8 cellular contexts compared by ENCODE assay signal in genomic region chr1:234772345-234773147, GRCh38.
DNase-seq lines count a peak whose midpoint lies in the region; ATAC-seq and TF ChIP-seq lines count a peak whose summit lies in the region.

No MANE protein-coding gene starts in this region.

- no peak overlapping the region for H2BK15ac ChIP-seq in neuronal stem cell (ENCODE audit: low read length)

- DNase-seq in A673 (ENCODE audit: low spot score) (peak; percentile 64), activated T-cell treated with anti-CD3 and anti-CD28 coated beads for 24 hours (ENCODE audit: low read depth) (peak; percentile 85), esophagus squamous epithelium (lab: John Stamatoyannopoulos, UW) (peak; percentile 31), neuronal stem cell (ENCODE audit: low spot score) (no peak), thoracic aorta (ENCODE audit: low spot score) (peak; percentile 66)

- H3K27me3 ChIP-seq in A673 (replicated peaks; ENCODE audit: insufficient read depth, low read depth, low read length, poor library complexity) (peaks cover 13% of the 10 kb centered on the region), OCI-LY1 (ENCODE audit: insufficient read depth, low read length) (no peaks in the 10 kb centered on the region; the same call in 1 of the 2 replicates), esophagus squamous epithelium (peaks cover 0 to 14% (median 0%) of the 10 kb centered on the region in 4 donors), neuronal stem cell (ENCODE audit: control insufficient read depth in 3 of 3, insufficient read depth in 3 of 3, low read depth in 1 of 3, low read length in 3 of 3) (peaks cover 0 to 8% (median 3%) of the 10 kb centered on the region in 3 experiments), thoracic aorta (replicated peaks; ENCODE audit: insufficient read depth) (no peaks in the 10 kb centered on the region)

- H3K9me2 ChIP-seq in OCI-LY1 (ENCODE audit: low read depth, low read length), result no peaks in the 10 kb centered on the region

- 20 to 21% methylated on average over 18 to 19 of the region's 22 CpGs for WGBS in esophagus squamous epithelium, 2 donors
- WGBS in neuronal stem cell (ENCODE audit: extremely low coverage in 2 of 2, insufficient read length in 2 of 2, insufficient replicate concordance in 1 of 2), 2 donors, result no CpG with 5 or more reads among the region's 22 CpGs

- no peak overlapping the region for H4K91ac ChIP-seq in neuronal stem cell (ENCODE audit: low read depth, low read length, poor library complexity)

- no TSS peak for BruUV-seq in A673 (replicated peaks; lab: Mats Ljungman, UMichigan)

- peak in 1 of 4 donors; percentile 34 for TF ChIP-seq POLR2A in esophagus squamous epithelium (IDR thresholded peaks at IDR 0.05)

- peak overlapping the region; percentile 58 for H3K18ac ChIP-seq in neuronal stem cell (ENCODE audit: low read length)

- H3K36me3 ChIP-seq in A673 (ENCODE audit: insufficient read depth, low read length, poor library complexity, severe bottlenecking) (no peaks in the 10 kb centered on the region), OCI-LY1 (ENCODE audit: insufficient read depth, low read length) (no peaks in the 10 kb centered on the region; the same call in 1 of the 2 replicates), esophagus squamous epithelium (no peaks in the 10 kb centered on the region), neuronal stem cell (replicated peaks in 1 of 2; ENCODE audit: control insufficient read depth in 2 of 2, insufficient read depth in 2 of 2, low read length in 2 of 2) (no peaks in the 10 kb centered on the region), thoracic aorta (no peaks in the 10 kb centered on the region)

- no peaks in the 10 kb centered on the region for H3K79me2 ChIP-seq in OCI-LY1 (ENCODE audit: insufficient read depth, low read length)

- CTCF ChIA-PET in A673 (lab: Charles Lee), result no interaction called here

- H3K9me3 ChIP-seq in A673 (ENCODE audit: low read depth, low read length, poor library complexity, severe bottlenecking), result no peaks in the 10 kb centered on the region
- peaks cover 3% of the 10 kb centered on the region; the same call in 1 of the 2 replicates for H3K9me3 ChIP-seq in OCI-LY1 (ENCODE audit: low read length)
- no peaks in the 10 kb centered on the region for H3K9me3 ChIP-seq in esophagus squamous epithelium
- no peaks in the 10 kb centered on the region for H3K9me3 ChIP-seq in neuronal stem cell (replicated peaks in 1 of 2; ENCODE audit: control insufficient read depth in 2 of 2, insufficient read depth in 1 of 2, low read depth in 1 of 2, low read length in 2 of 2)
- no peaks in the 10 kb centered on the region for H3K9me3 ChIP-seq in thoracic aorta

- H3K9ac ChIP-seq in OCI-LY1 (ENCODE audit: low read length) (peak overlapping the region; percentile 56), neuronal stem cell (ENCODE audit: low read depth, low read length, poor library complexity) (no peak overlapping the region)

- TF ChIP-seq CTCF in A673 (conservative IDR thresholded peaks at IDR 0.05; ENCODE audit: low read depth, low read length), result no peak
- TF ChIP-seq CTCF in OCI-LY1 (IDR thresholded peaks at IDR 0.05; ENCODE audit: low read length), result no peak
- TF ChIP-seq CTCF in esophagus squamous epithelium (IDR thresholded peaks at IDR 0.05), result no peak
- no peak for TF ChIP-seq CTCF in thoracic aorta (IDR thresholded peaks at IDR 0.05)

- no peak overlapping the region for H3K4ac ChIP-seq in neuronal stem cell (ENCODE audit: low read length)

- H2AFZ ChIP-seq in OCI-LY1 (ENCODE audit: low read length), result no peak overlapping the region
- peak overlapping the region; percentile 74 for H2AFZ ChIP-seq in neuronal stem cell (ENCODE audit: low read length)

- intact Hi-C loops in A673 (cut with micrococcal nuclease; ENCODE audit: unreplicated experiment), result no loop called here
- intact Hi-C loops in esophagus squamous epithelium (cut with DNase I), result no loop called here

- H2BK5ac ChIP-seq in neuronal stem cell (ENCODE audit: low read length), result no peak overlapping the region

- no peak overlapping the region for H4K8ac ChIP-seq in neuronal stem cell (ENCODE audit: low read depth, low read length)

- no peaks in the 10 kb centered on the region for H4K20me1 ChIP-seq in OCI-LY1 (ENCODE audit: insufficient read depth, low read length)

- H2BK120ac ChIP-seq in neuronal stem cell (ENCODE audit: low read depth, low read length), result no peak overlapping the region

- H2AK5ac ChIP-seq in neuronal stem cell (ENCODE audit: low read depth, low read length), result no peak overlapping the region

- H3F3A ChIP-seq in OCI-LY1 (ENCODE audit: insufficient read depth, low read length), result no peaks in the 10 kb centered on the region

- no peak overlapping the region for H3K4me3 ChIP-seq in A673 (ENCODE audit: low read depth, low read length, poor library complexity, severe bottlenecking)
- H3K4me3 ChIP-seq in OCI-LY1 (ENCODE audit: low read depth, low read length, poor library complexity, severe bottlenecking), result peak overlapping the region; percentile 23
- H3K4me3 ChIP-seq in esophagus squamous epithelium, result peak overlapping the region in 1 of 4 donors; percentile 18
- no peak overlapping the region for H3K4me3 ChIP-seq in neuronal stem cell (ENCODE audit: low read length in 2 of 2)
- H3K4me3 ChIP-seq in thoracic aorta, result peak overlapping the region; percentile 54

- H3K27ac ChIP-seq in A673 (ENCODE audit: low read depth, low read length, poor library complexity, severe bottlenecking), result peak overlapping the region; percentile 32
- peak overlapping the region; percentile 93 for H3K27ac ChIP-seq in OCI-LY1 (ENCODE audit: low read depth, low read length, poor library complexity, severe bottlenecking)
- H3K27ac ChIP-seq in esophagus squamous epithelium, result peak overlapping the region; percentile 21 to 75 (median 58)
- no peak overlapping the region for H3K27ac ChIP-seq in neuronal stem cell (replicated peaks; ENCODE audit: low read length)
- H3K27ac ChIP-seq in thoracic aorta, result peak overlapping the region; percentile 34 to 77

- H3K14ac ChIP-seq in neuronal stem cell (ENCODE audit: low read length), result no peak overlapping the region

- no peaks in the 10 kb centered on the region for H3K79me1 ChIP-seq in neuronal stem cell (ENCODE audit: low read depth, low read length)

- H3K4me2 ChIP-seq in OCI-LY1 (ENCODE audit: low read length) (peak overlapping the region; percentile 56), neuronal stem cell (ENCODE audit: insufficient read depth, low read length, poor library complexity, severe bottlenecking) (no peak overlapping the region)

- ATAC-seq in GM18873 (IDR thresholded peaks at IDR 0.05; ENCODE audit: low FRiP score, unreplicated experiment), result peak; percentile 94
- peak; percentile 85 for ATAC-seq in HG03066 (IDR thresholded peaks at IDR 0.05; ENCODE audit: low read depth, unreplicated experiment)
- peak; percentile 96 for ATAC-seq in thoracic aorta (ENCODE audit: insufficient number of reproducible peaks, low FRiP score, low read depth)

- no peak overlapping the region for H3K23ac ChIP-seq in neuronal stem cell (ENCODE audit: low read depth, low read length, poor library complexity)

- H2BK12ac ChIP-seq in neuronal stem cell (ENCODE audit: low read length), result no peak overlapping the region

- H3K4me1 ChIP-seq in A673 (ENCODE audit: insufficient read depth, low read length, poor library complexity, severe bottlenecking), result peaks cover 6% of the 10 kb centered on the region
- H3K4me1 ChIP-seq in OCI-LY1 (ENCODE audit: insufficient read depth, low read length, severe bottlenecking), result peaks cover 54% of the 10 kb centered on the region
- H3K4me1 ChIP-seq in esophagus squamous epithelium, result peaks cover 0 to 17% (median 12%) of the 10 kb centered on the region in 3 donors
- peaks cover 10 to 18% of the 10 kb centered on the region in 2 donors for H3K4me1 ChIP-seq in neuronal stem cell (ENCODE audit: control insufficient read depth in 2 of 2, insufficient read depth in 1 of 2, low read depth in 1 of 2, low read length in 2 of 2)
- H3K4me1 ChIP-seq in thoracic aorta (ENCODE audit: control insufficient read depth in 1 of 2, low read depth in 2 of 2), result peaks cover 8 to 16% of the 10 kb centered on the region in 2 donors

- POLR2A ChIA-PET in A673 (lab: Charles Lee; ENCODE audit: low non-redundant PET), result no interaction called here

Comparison
In these comparisons a context has a peak if more than half of its experiments do, and no peak if none do; other contexts are left out.
1. H3K4me3 ChIP-seq: peak in OCI-LY1 (single experiment) and thoracic aorta (single experiment); none in A673 (single experiment) and neuronal stem cell (0 of 2).
2. Peak in every context shown above with its lines, with median percentiles within 50 percentile points of each other: ATAC-seq.